In the genomic region with DNA sequence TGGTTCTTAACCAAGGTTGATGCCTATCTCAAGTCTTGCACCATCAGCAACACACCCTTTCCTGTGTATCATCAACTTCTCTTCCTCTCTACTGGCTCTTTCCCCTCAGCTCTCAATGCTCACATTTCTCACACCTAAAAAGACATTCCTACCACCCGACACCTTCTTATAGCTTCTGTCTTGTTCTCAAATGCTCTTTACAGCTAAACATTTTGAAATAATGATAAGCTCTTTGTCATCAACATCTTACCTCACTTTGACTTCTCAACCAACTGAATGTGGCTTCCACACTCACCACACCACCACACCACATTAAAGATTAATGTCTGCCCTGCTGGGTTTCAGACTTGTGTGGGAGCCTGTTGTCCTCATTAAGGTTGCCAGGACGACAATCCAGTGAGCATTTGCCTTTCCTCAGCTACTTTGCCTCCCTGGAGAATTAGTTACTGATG, we compare ENCODE assay signal across 12 cellular contexts.
DNase-seq lines count a peak whose midpoint lies in the region; ATAC-seq and TF ChIP-seq lines count a peak whose summit lies in the region.
"Had no signal": no experiment of that assay in that cellular context is flagged by ENCODE, and none has a peak within 500 bp of the region (broad histone marks: within the 10 kb centered on the region; RNA-seq: fewer than 3 reads in every experiment).

No MANE protein-coding gene starts in this region.

- no peak for TF ChIP-seq CTCF in CD14-positive monocyte (IDR thresholded peaks at IDR 0.05)
- no peak for TF ChIP-seq CTCF in GM12865 (IDR thresholded peaks at IDR 0.05; ENCODE audit: insufficient read depth, low read depth, low read length, missing control alignments)
- no peak for TF ChIP-seq CTCF in Calu3 (IDR thresholded peaks at IDR 0.05; ENCODE audit: unreplicated experiment)

- ATAC-seq in HG03175 (IDR thresholded peaks at IDR 0.05; ENCODE audit: unreplicated experiment) (no peak), HG03280 (IDR thresholded peaks at IDR 0.05; ENCODE audit: unreplicated experiment) (no peak)
- ATAC-seq: Panc1 had no signal

- H3K27me3 Mint-ChIP-seq in CD14-positive monocyte (ENCODE audit: low read depth in 3 of 3) (no peaks in the 10 kb centered on the region), Calu3 (ENCODE audit: unreplicated experiment) (no peaks in the 10 kb centered on the region)

- peaks cover 17 to 26% of the 10 kb centered on the region in 2 donors for H3K36me3 Mint-ChIP-seq in CD14-positive monocyte
- H3K36me3 Mint-ChIP-seq in Calu3 (ENCODE audit: insufficient read depth, unreplicated experiment) = no peaks in the 10 kb centered on the region

- BruUV-seq in Calu3 (replicated peaks; lab: Mats Ljungman, UMichigan) = no TSS peak

- DNase-seq in CD14-positive monocyte (ENCODE audit: low spot score) = no peak
- peak; percentile 36 for DNase-seq in GM12865 (ENCODE audit: low read depth)
- DNase-seq in T-helper 2 cell = peak in 4 of 5 experiments; percentile 3 to 79 (median 44)
- DNase-seq in fibroblast of peridontal ligament (ENCODE audit: extremely low read depth) = peak; percentile 10
- no peak for DNase-seq in Calu3
- DNase-seq in dedifferentiated amniotic fluid mesenchymal stem cell (ENCODE audit: extremely low spot score) = no peak
- DNase-seq: activated CD8-positive, alpha-beta memory T cell treated with anti-CD3 and anti-CD28 coated beads, Interleukin-2, amount 50 U/mL, for 48 hours; endodermal cell; IMR-90 had no signal

- CTCF ChIA-PET in Calu3 (lab: Charles Lee) = no interaction called here

- peaks cover 94% of the 10 kb centered on the region for H3K4me1 Mint-ChIP-seq in CD14-positive monocyte
- no peaks in the 10 kb centered on the region for H3K4me1 Mint-ChIP-seq in Calu3 (ENCODE audit: low read depth, unreplicated experiment)
- H3K4me1 Mint-ChIP-seq: endodermal cell had no signal

- peaks cover 2 to 14% (median 7%) of the 10 kb centered on the region in 7 donors for H3K9me3 Mint-ChIP-seq in CD14-positive monocyte
- peaks cover 7% of the 10 kb centered on the region for H3K9me3 Mint-ChIP-seq in Calu3 (ENCODE audit: low read depth, unreplicated experiment)

- H3K4me3 Mint-ChIP-seq in CD14-positive monocyte (peak overlapping the region in 1 of 2 donors; percentile 56), Calu3 (ENCODE audit: low read depth, unreplicated experiment) (no peak overlapping the region)
- H3K4me3 Mint-ChIP-seq: endodermal cell had no signal

- intact Hi-C loops in CD14-positive monocyte (cut with micrococcal nuclease) (no loop called here), Calu3 (cut with micrococcal nuclease; ENCODE audit: unreplicated experiment) (no loop called here)

- H3K4me3 ChIP-seq in GM12865 (ENCODE audit: low read depth, low read length) = no peak overlapping the region

- peak overlapping the region; percentile 87 to 97 (median 91) for H3K27ac Mint-ChIP-seq in CD14-positive monocyte
- no peak overlapping the region for H3K27ac Mint-ChIP-seq in Calu3 (ENCODE audit: unreplicated experiment)
- H3K27ac Mint-ChIP-seq: endodermal cell had no signal

Comparison
In these comparisons a context has a peak if more than half of its experiments do, and no peak if none do; other contexts are left out.
1. DNase-seq: peak in GM12865 (single experiment), T-helper 2 cell (4 of 5) and fibroblast of peridontal ligament (single experiment); none in CD14-positive monocyte (single experiment), Calu3 (single experiment) and dedifferentiated amniotic fluid mesenchymal stem cell (single experiment).